Comparison of ENCODE assay signal across 8 cellular contexts in genomic region chr9:107489687-107490605, GRCh38. TPM values are rescaled to one million over a fixed set of nuclear protein-coding genes. Genes with fewer than 3 reads are reported as not detected.
DNase-seq lines count a peak whose midpoint lies in the region; ATAC-seq and TF ChIP-seq lines count a peak whose summit lies in the region.

TSS of gene KLF4 (minus strand) at chr9:107489769. CDS start at chr9:107489172, 597 bp downstream.

- peaks cover 12% of the 10 kb centered on the region for H3K27me3 ChIP-seq in mesendoderm (ENCODE audit: insufficient read depth, low read length, poor library complexity)

- TF ChIP-seq CTCF in AG09319 (IDR thresholded peaks at IDR 0.05; ENCODE audit: low read depth, low read length) (no peak), endothelial cell (IDR thresholded peaks at IDR 0.05; ENCODE audit: unreplicated experiment) (no peak)

- H3K4me3 ChIP-seq in mesendoderm (ENCODE audit: low read length), result peak within 1 kb of the TSS; percentile 40

- peak; percentile 94 for DNase-seq in AG09319 (ENCODE audit: extremely low read depth, low read depth)
- DNase-seq in NCI-H748 (lab: John Stamatoyannopoulos, UW; ENCODE audit: unreplicated experiment), result peak; percentile 95
- peak; percentile 77 for DNase-seq in activated CD8-positive, alpha-beta memory T cell treated with anti-CD3 and anti-CD28 coated beads, Interleukin-2, amount 10 ng/mL, durations not matched to agents 7 days and 5 days
- peak; percentile 85 for DNase-seq in endothelial cell (ENCODE audit: low spot score)
- peak; percentile 97 for DNase-seq in mesendoderm
- peak; percentile 22 to 28 (median 23) for DNase-seq in stimulated activated CD4-positive, alpha-beta T cell treated with anti-CD3 and anti-CD28 coated beads, TNF-alpha, amount 100 ng/mL, for 4 hours (ENCODE audit: low read depth in 3 of 3)

- peak within 1 kb of the TSS; percentile 90 for H3K56ac ChIP-seq in mesendoderm (ENCODE audit: low read length)

- H3K27ac Mint-ChIP-seq in activated CD8-positive, alpha-beta memory T cell treated with anti-CD3 and anti-CD28 coated beads, Interleukin-2, amount 10 ng/mL, durations not matched to agents 7 days and 5 days, result no peak within 1 kb of the TSS
- H3K27ac Mint-ChIP-seq in endothelial cell (ENCODE audit: unreplicated experiment), result peak within 1 kb of the TSS; percentile 77

- H3K27me3 Mint-ChIP-seq in activated CD8-positive, alpha-beta memory T cell treated with anti-CD3 and anti-CD28 coated beads, Interleukin-2, amount 10 ng/mL, durations not matched to agents 7 days and 5 days, result peaks cover 79% of the 10 kb centered on the region
- peaks cover 30% of the 10 kb centered on the region for H3K27me3 Mint-ChIP-seq in endothelial cell (ENCODE audit: unreplicated experiment)

- no peaks in the 10 kb centered on the region for H3K79me2 ChIP-seq in mesendoderm (ENCODE audit: control insufficient read depth, insufficient read depth, low read length)

- no peaks in the 10 kb centered on the region for H3K36me3 Mint-ChIP-seq in activated CD8-positive, alpha-beta memory T cell treated with anti-CD3 and anti-CD28 coated beads, Interleukin-2, amount 10 ng/mL, durations not matched to agents 7 days and 5 days
- no peaks in the 10 kb centered on the region for H3K36me3 Mint-ChIP-seq in endothelial cell (ENCODE audit: low read depth, unreplicated experiment)

- ATAC-seq in GM19328 (IDR thresholded peaks at IDR 0.05; ENCODE audit: unreplicated experiment), result peak; percentile 73
- peak; percentile 65 for ATAC-seq in HG03442 (IDR thresholded peaks at IDR 0.05; ENCODE audit: unreplicated experiment)
- ATAC-seq in activated CD8-positive, alpha-beta memory T cell treated with anti-CD3 and anti-CD28 coated beads, Interleukin-2, amount 10 ng/mL, durations not matched to agents 7 days and 5 days, result peak; percentile 81

- H4K8ac ChIP-seq in mesendoderm (ENCODE audit: low read depth, low read length), result no peak within 1 kb of the TSS

- H3K23ac ChIP-seq in mesendoderm (ENCODE audit: low read length), result peak within 1 kb of the TSS; percentile 34

- no peaks in the 10 kb centered on the region for H3K9me3 Mint-ChIP-seq in activated CD8-positive, alpha-beta memory T cell treated with anti-CD3 and anti-CD28 coated beads, Interleukin-2, amount 10 ng/mL, durations not matched to agents 7 days and 5 days (ENCODE audit: low read depth)
- no peaks in the 10 kb centered on the region for H3K9me3 Mint-ChIP-seq in endothelial cell (ENCODE audit: unreplicated experiment)

- H3K27ac ChIP-seq in mesendoderm (ENCODE audit: low read depth, low read length), result no peak within 1 kb of the TSS

- H2BK120ac ChIP-seq in mesendoderm (ENCODE audit: low read depth, low read length), result no peak within 1 kb of the TSS

- peak within 1 kb of the TSS; percentile 40 for H3K4me3 Mint-ChIP-seq in activated CD8-positive, alpha-beta memory T cell treated with anti-CD3 and anti-CD28 coated beads, Interleukin-2, amount 10 ng/mL, durations not matched to agents 7 days and 5 days
- peak within 1 kb of the TSS; percentile 92 for H3K4me3 Mint-ChIP-seq in endothelial cell (ENCODE audit: unreplicated experiment)

- CTCF ChIA-PET in activated CD8-positive, alpha-beta memory T cell treated with anti-CD3 and anti-CD28 coated beads, Interleukin-2, amount 10 ng/mL, durations not matched to agents 7 days and 5 days (lab: Charles Lee), result interaction anchor here (1.1 kb wide), 1 partner anchor 32 kb away, joined by 3 read pairs; no protein-coding TSS in a partner anchor

- H2AK5ac ChIP-seq in mesendoderm (ENCODE audit: low read length), result no peak within 1 kb of the TSS

- H3K36me3 ChIP-seq in mesendoderm (ENCODE audit: control insufficient read depth, insufficient read depth, low read length), result no peaks in the 10 kb centered on the region

- peak within 1 kb of the TSS; percentile 62 for H3K9ac ChIP-seq in mesendoderm (ENCODE audit: low read length)

- no peak within 1 kb of the TSS for H2BK15ac ChIP-seq in mesendoderm (replicated peaks; ENCODE audit: low read depth)

- H3K4me2 ChIP-seq in mesendoderm (ENCODE audit: low read length), result peak within 1 kb of the TSS; percentile 94

- H3K4me1 ChIP-seq in mesendoderm (ENCODE audit: control insufficient read depth, low read depth, low read length), result no peaks in the 10 kb centered on the region

- no peak within 1 kb of the TSS for H3K4ac ChIP-seq in mesendoderm (ENCODE audit: low read depth, low read length)

- H4K5ac ChIP-seq in mesendoderm (ENCODE audit: low read length), result no peak within 1 kb of the TSS

- no CpG with 5 or more reads among the region's 101 CpGs for WGBS in mesendoderm (ENCODE audit: extremely low coverage, insufficient coverage, low lambda C conversion rate)

- no peaks in the 10 kb centered on the region for H3K79me1 ChIP-seq in mesendoderm (ENCODE audit: low read length)

- H3K4me1 Mint-ChIP-seq in activated CD8-positive, alpha-beta memory T cell treated with anti-CD3 and anti-CD28 coated beads, Interleukin-2, amount 10 ng/mL, durations not matched to agents 7 days and 5 days, result peaks cover 15% of the 10 kb centered on the region
- H3K4me1 Mint-ChIP-seq in endothelial cell (ENCODE audit: unreplicated experiment), result peaks cover 13% of the 10 kb centered on the region

- no peak within 1 kb of the TSS for H3K18ac ChIP-seq in mesendoderm (ENCODE audit: low read length)

- no peak within 1 kb of the TSS for H2BK5ac ChIP-seq in mesendoderm (ENCODE audit: low read length)

RNA-seq across cellular contexts. Expression of gene KLF4, which starts in this region (rescaled TPM):
- total RNA-seq in activated CD8-positive, alpha-beta memory T cell treated with anti-CD3 and anti-CD28 coated beads, Interleukin-2, amount 10 ng/mL, durations not matched to agents 7 days and 5 days, result 1 to 10 TPM in 1 of 2 experiments, under 1 TPM in 1; 0.53 to 1.5 TPM
- 16.4 TPM for total RNA-seq in endothelial cell (ENCODE audit: unreplicated experiment)
- 3.1 TPM for polyA plus RNA-seq in mesendoderm (2013, experiment 1 of 2)
- polyA plus RNA-seq in mesendoderm (2013, experiment 2 of 2), result 3.7 TPM

Comparison
In these comparisons a context has a peak if more than half of its experiments do, and no peak if none do; other contexts are left out.
1. DNase-seq: peak in every context shown above with its lines; median percentile 97 in mesendoderm; 95 in NCI-H748; 94 in AG09319; 85 in endothelial cell; 77 in activated CD8-positive, alpha-beta memory T cell treated with anti-CD3 and anti-CD28 coated beads, Interleukin-2, amount 10 ng/mL, durations not matched to agents 7 days and 5 days; 23 in stimulated activated CD4-positive, alpha-beta T cell treated with anti-CD3 and anti-CD28 coated beads, TNF-alpha, amount 100 ng/mL, for 4 hours.